7 cellular contexts compared by ENCODE assay signal in genomic region chr1:149665033-149665432, GRCh38.
DNase-seq lines count a peak whose midpoint lies in the region; ATAC-seq, FAIRE-seq and TF ChIP-seq lines count a peak whose summit lies in the region.
"Not testable (repeated sequence)": the region's sequence is repeated elsewhere in the genome, so short reads cannot be mapped to it uniquely, and the experiment has no call there.

No MANE protein-coding gene starts in this region.

- intact Hi-C loops in PC-3 (cut with micrococcal nuclease); right lobe of liver (cut with DNase I); pancreas (cut with DNase I): not testable (repeated sequence)

- H3K27me3 ChIP-seq in PC-3 (ENCODE audit: low read length); right lobe of liver; pancreas; smooth muscle cell (ENCODE audit: low read depth): not testable (repeated sequence)

- peak; percentile 1 for DNase-seq in CD1c-positive myeloid dendritic cell (ENCODE audit: extremely low spot score)
- DNase-seq in PC-3; left lobe of liver (ENCODE audit: low spot score); right lobe of liver; pancreas; smooth muscle cell (lab: John Stamatoyannopoulos, UW; ENCODE audit: unreplicated experiment): not testable (repeated sequence)

- H3K4me2 ChIP-seq in PC-3 (ENCODE audit: low read length) = peak overlapping the region; percentile 16; the same call in 1 of the 2 replicates
- H3K4me2 ChIP-seq in smooth muscle cell = not testable (repeated sequence)

- not testable (repeated sequence) for BruUV-seq in PC-3 (replicated peaks; lab: Mats Ljungman, UMichigan)

- H3K4me3 ChIP-seq in PC-3 (ENCODE audit: low read length); right lobe of liver; pancreas; smooth muscle cell: not testable (repeated sequence)

- not testable (repeated sequence) for H3K9ac ChIP-seq in PC-3 (ENCODE audit: low read length); smooth muscle cell (ENCODE audit: low read depth)

- H3K9me3 ChIP-seq in PC-3 (ENCODE audit: low read length); right lobe of liver; pancreas; smooth muscle cell (replicated peaks; ENCODE audit: low read depth): not testable (repeated sequence)

- not testable (repeated sequence) for H3K36me3 ChIP-seq in PC-3 (ENCODE audit: low read depth, low read length); right lobe of liver; pancreas; smooth muscle cell (ENCODE audit: low read depth)

- TF ChIP-seq POLR2A in right lobe of liver (IDR thresholded peaks at IDR 0.05) = not testable (repeated sequence)

- peak; percentile 49 for FAIRE-seq in colon (lab: Jason Lieb, UNC)
- not testable (repeated sequence) for FAIRE-seq in pancreas (lab: Jason Lieb, UNC)

- not testable (repeated sequence) for ATAC-seq in PC-3
- ATAC-seq in left lobe of liver (peak; percentile 51), right lobe of liver (peak; percentile 17 to 50 (median 31)), pancreas (peak in 3 of 4 donors; percentile 9 to 29 (median 11))

- H3K27ac ChIP-seq in PC-3 (ENCODE audit: low read length) = peak overlapping the region; percentile 58
- H3K27ac ChIP-seq in right lobe of liver = peak overlapping the region in 2 of 3 donors; percentile 63 to 74
- peak overlapping the region in 2 of 4 donors; percentile 28 to 56 for H3K27ac ChIP-seq in pancreas
- peak overlapping the region; percentile 31 for H3K27ac ChIP-seq in smooth muscle cell (ENCODE audit: low read depth)

- TF ChIP-seq CTCF in PC-3 (conservative IDR thresholded peaks at IDR 0.05; ENCODE audit: low read depth, low read length); right lobe of liver (IDR thresholded peaks at IDR 0.05); pancreas (IDR thresholded peaks at IDR 0.05); smooth muscle cell (IDR thresholded peaks at IDR 0.05; ENCODE audit: borderline replicate concordance, insufficient read depth, poor library complexity, severe bottlenecking): not testable (repeated sequence)

- not testable (repeated sequence) for H3K4me1 ChIP-seq in PC-3 (ENCODE audit: insufficient read depth, low read length); right lobe of liver; pancreas; smooth muscle cell (ENCODE audit: low read depth)

- H4K20me1 ChIP-seq in PC-3 (ENCODE audit: low read length); smooth muscle cell (ENCODE audit: low read depth): not testable (repeated sequence)

- H3K9me2 ChIP-seq in PC-3 (replicated peaks; ENCODE audit: low read length) = not testable (repeated sequence)

- H3F3A ChIP-seq in PC-3 (ENCODE audit: low read length, unreplicated experiment); smooth muscle cell (ENCODE audit: low read depth): not testable (repeated sequence)

- CTCF ChIA-PET in PC-3 (lab: Charles Lee) = not testable (repeated sequence)

- not testable (repeated sequence) for H3K79me2 ChIP-seq in PC-3 (ENCODE audit: low read length); smooth muscle cell (ENCODE audit: low read depth)

- not testable (repeated sequence) for H2AFZ ChIP-seq in PC-3 (ENCODE audit: low read length); smooth muscle cell (ENCODE audit: low read depth)

- POLR2A ChIA-PET in PC-3 (lab: Charles Lee; ENCODE audit: unreplicated experiment) = not testable (repeated sequence)
